ENCODE assay signal across 10 cellular contexts in genomic region chr1:167052389-167052788, GRCh38. TPM values are rescaled to one million over a fixed set of nuclear protein-coding genes. Genes with fewer than 3 reads are reported as not detected.
DNase-seq lines count a peak whose midpoint lies in the region; ATAC-seq, FAIRE-seq and TF ChIP-seq lines count a peak whose summit lies in the region.
"Had no signal": no experiment of that assay in that cellular context is flagged by ENCODE, and none has a peak within 500 bp of the region (broad histone marks: within the 10 kb centered on the region; RNA-seq: fewer than 3 reads in every experiment).

No MANE protein-coding gene starts in this region.

- no peaks in the 10 kb centered on the region for H3K4me1 ChIP-seq in A549
- H3K4me1 ChIP-seq in SK-N-SH (ENCODE audit: control insufficient read depth in 1 of 2, insufficient read depth in 2 of 2, low read depth in 1 of 2, low read length in 1 of 2) = no peaks in the 10 kb centered on the region
- no peaks in the 10 kb centered on the region for H3K4me1 ChIP-seq in hepatocyte (ENCODE audit: insufficient read depth)
- H3K4me1 ChIP-seq in thyroid gland = no peaks in the 10 kb centered on the region

- no peak overlapping the region for H3K27ac Mint-ChIP-seq in CD4-positive, alpha-beta T cell

- DNase-seq in A549 (ENCODE audit: low read depth in 1 of 2, low spot score in 1 of 2) (peak; percentile 49 to 61), GM13976 (ENCODE audit: low spot score) (no peak), SK-N-SH (peak; percentile 52), hepatocyte (ENCODE audit: low spot score) (peak; percentile 30), thyroid gland (no peak), Ammon's horn (ENCODE audit: low spot score) (no peak), MV-4-11 (lab: John Stamatoyannopoulos, UW) (no peak)
- no peak for DNase-seq in CD4-positive, alpha-beta T cell
- DNase-seq: activated T-cell treated with anti-CD3 and anti-CD28 coated beads, Interleukin-2, amount 50 U/mL, for 1 hour; hippocampal formation had no signal

- H3K79me2 ChIP-seq in SK-N-SH (ENCODE audit: insufficient read depth) (no peaks in the 10 kb centered on the region), hepatocyte (no peaks in the 10 kb centered on the region)

- no peak for TF ChIP-seq POLR2A in A549 (IDR thresholded peaks at IDR 0.05; ENCODE audit: low read length)
- TF ChIP-seq POLR2A in thyroid gland (IDR thresholded peaks at IDR 0.05) = no peak

- no peaks in the 10 kb centered on the region for H3K9me2 ChIP-seq in SK-N-SH
- no peaks in the 10 kb centered on the region for H3K9me2 ChIP-seq in hepatocyte (replicated peaks; ENCODE audit: insufficient read depth)

- H3K4me3 ChIP-seq in A549 = no peak overlapping the region
- H3K4me3 ChIP-seq in SK-N-SH (ENCODE audit: low read depth in 2 of 2, low read length in 1 of 2) = no peak overlapping the region
- no peak overlapping the region for H3K4me3 ChIP-seq in hepatocyte
- no peak overlapping the region for H3K4me3 ChIP-seq in thyroid gland (replicated peaks in 1 of 3)

- H4K20me1 ChIP-seq in SK-N-SH (ENCODE audit: insufficient read depth) (no peaks in the 10 kb centered on the region), hepatocyte (ENCODE audit: insufficient read depth, poor library complexity, severe bottlenecking) (no peaks in the 10 kb centered on the region)

- no peaks in the 10 kb centered on the region for H3K4me1 Mint-ChIP-seq in CD4-positive, alpha-beta T cell (ENCODE audit: low read depth)

- TF ChIP-seq RAD21 in A549 (conservative IDR thresholded peaks at IDR 0.05 in 1 of 2, IDR thresholded peaks at IDR 0.05 in 1 of 2) (peak in 1 of 2 experiments; percentile 21; a peak in 1 of 5 replicates), SK-N-SH (IDR thresholded peaks at IDR 0.05; ENCODE audit: low read length) (no peak)

- intact Hi-C loops in thyroid gland (cut with DNase I) = no loop called here
- intact Hi-C loops in CD4-positive, alpha-beta T cell (cut with DNase I, micrococcal nuclease) = loop anchor here in 1 of 2 experiments (10.0 kb wide), 1 partner anchor 78 kb away; the partner anchor contains the start of gene ILDR2

- H3K36me3 ChIP-seq in SK-N-SH (replicated peaks in 1 of 2; ENCODE audit: control insufficient read depth in 1 of 2, insufficient read depth in 2 of 2, low read length in 1 of 2) = no peaks in the 10 kb centered on the region
- H3K36me3 ChIP-seq in hepatocyte (replicated peaks; ENCODE audit: insufficient read depth, low read depth) = no peaks in the 10 kb centered on the region
- no peaks in the 10 kb centered on the region for H3K36me3 ChIP-seq in thyroid gland

- H2AFZ ChIP-seq in SK-N-SH (ENCODE audit: low read depth) = no peak overlapping the region
- no peak overlapping the region for H2AFZ ChIP-seq in hepatocyte

- WGBS in A549 (ENCODE audit: missing lambda C conversion rate) = 51% methylated on average over 8 of the region's 8 CpGs
- 49% methylated on average over 8 of the region's 8 CpGs for WGBS in SK-N-SH (ENCODE audit: low lambda C conversion rate)
- WGBS in hepatocyte (ENCODE audit: low lambda C conversion rate, missing lambda C conversion rate) = 77% methylated on average over 8 of the region's 8 CpGs
- 71 to 74% methylated on average over 8 of the region's 8 CpGs for WGBS in thyroid gland, 2 donors

- H3K27me3 ChIP-seq in SK-N-SH (ENCODE audit: insufficient read depth) (peaks cover 4% of the 10 kb centered on the region; the same call in 1 of the 2 replicates), hepatocyte (no peaks in the 10 kb centered on the region), thyroid gland (no peaks in the 10 kb centered on the region)
- H3K27me3 ChIP-seq in CD4-positive, alpha-beta T cell (ENCODE audit: control insufficient read depth, insufficient read depth, low read length) = no peaks in the 10 kb centered on the region

- H3K9me3 ChIP-seq in A549 (no peaks in the 10 kb centered on the region), SK-N-SH (no peaks in the 10 kb centered on the region), hepatocyte (ENCODE audit: low read depth) (no peaks in the 10 kb centered on the region), thyroid gland (no peaks in the 10 kb centered on the region)
- no peaks in the 10 kb centered on the region for H3K9me3 ChIP-seq in CD4-positive, alpha-beta T cell (ENCODE audit: control insufficient read depth, low read length)

- in situ Hi-C loops in GM13976 (cut with MboI; ENCODE audit: low sequenced_read_pairs, unreplicated experiment) = loop anchor here (10.0 kb wide), 1 partner anchor 68 kb away; the partner anchor contains the start of gene MAEL

- CTCF ChIA-PET in A549 (lab: Yijun Ruan, JAX) = interaction anchor here (1.0 to 18.6 kb wide), 4 partner anchors 10 to 144 kb away, joined by 3 to 534 read pairs (median 3); no protein-coding TSS in a partner anchor
- CTCF ChIA-PET in SK-N-SH (lab: Yijun Ruan, JAX) = interaction anchor here (0.8 to 19.2 kb wide), 6 partner anchors 8 to 154 kb away, joined by 3 to 769 read pairs (median 8); no protein-coding TSS in a partner anchor
- CTCF ChIA-PET in CD4-positive, alpha-beta T cell (lab: Charles Lee) = no interaction called here

- no peak overlapping the region for H3K9ac ChIP-seq in SK-N-SH

- no peak overlapping the region for H3K27ac ChIP-seq in A549
- H3K27ac ChIP-seq in SK-N-SH (ENCODE audit: low read depth in 2 of 2, low read length in 1 of 2) = no peak overlapping the region
- no peak overlapping the region for H3K27ac ChIP-seq in hepatocyte
- H3K27ac ChIP-seq in thyroid gland = no peak overlapping the region
- no peak overlapping the region for H3K27ac ChIP-seq in CD4-positive, alpha-beta T cell (ENCODE audit: low read depth, low read length)

- H3K4me3 Mint-ChIP-seq in CD4-positive, alpha-beta T cell = no peak overlapping the region

- TF ChIP-seq CTCF in A549 (IDR thresholded peaks at IDR 0.05) = peak; percentile 19; the same call in 1 of the 3 replicates
- peak; percentile 14 for TF ChIP-seq CTCF in GM13976 (IDR thresholded peaks at IDR 0.05; ENCODE audit: borderline replicate concordance, control extremely low read depth, extremely low read depth, insufficient read depth, missing control alignments)
- peak; percentile 51 for TF ChIP-seq CTCF in SK-N-SH (IDR thresholded peaks at IDR 0.05)
- peak; percentile 40 for TF ChIP-seq CTCF in hepatocyte (IDR thresholded peaks at IDR 0.05; ENCODE audit: poor library complexity)
- peak in 2 of 6 experiments; percentile 12 to 34 for TF ChIP-seq CTCF in thyroid gland (IDR thresholded peaks at IDR 0.05)
- no peak for TF ChIP-seq CTCF in CD4-positive, alpha-beta T cell (IDR thresholded peaks at IDR 0.05)

- FAIRE-seq in A549 (lab: Jason Lieb, UNC) = no peak

- POLR2A ChIA-PET in A549 (lab: Yijun Ruan, JAX) (no interaction called here), SK-N-SH (lab: Yijun Ruan, JAX) (interaction anchor here (0.6 kb wide), 1 partner anchor 399 kb away, joined by 3 read pairs; no protein-coding TSS in a partner anchor)
- POLR2A ChIA-PET in CD4-positive, alpha-beta T cell (lab: Charles Lee) = no interaction called here

- ATAC-seq in A549 = peak; percentile 66 to 87; a peak in 5 of 6 replicates
- ATAC-seq in CD4-positive, alpha-beta T cell (ENCODE audit: poor library complexity) = no peak

- H3K36me3 Mint-ChIP-seq in CD4-positive, alpha-beta T cell (ENCODE audit: low read depth) = peaks cover 42% of the 10 kb centered on the region

- H3K4me2 ChIP-seq in A549 (no peak overlapping the region), SK-N-SH (no peak overlapping the region), hepatocyte (no peak overlapping the region)

- TF ChIP-seq EP300 in A549 (IDR thresholded peaks at IDR 0.05) = no peak
- TF ChIP-seq EP300 in SK-N-SH (IDR thresholded peaks at IDR 0.05; ENCODE audit: borderline replicate concordance in 1 of 2, low read depth in 1 of 2, low read length in 1 of 2) = no peak

- H3K27me3 Mint-ChIP-seq in CD4-positive, alpha-beta T cell = no peaks in the 10 kb centered on the region

- H3F3A ChIP-seq in SK-N-SH (replicated peaks; ENCODE audit: insufficient read depth) = no peaks in the 10 kb centered on the region

- no peaks in the 10 kb centered on the region for H3K9me3 Mint-ChIP-seq in CD4-positive, alpha-beta T cell

TF ChIP-seq in A549, 52 proteins besides CTCF, POLR2A, EP300 and RAD21:
- no peak for TF ChIP-seq TP53 (CRISPR knock-in tag; IDR thresholded peaks at IDR 0.05)

TF ChIP-seq in SK-N-SH, 30 proteins besides CTCF, POLR2A, EP300 and RAD21 (continues in another document):
- TF ChIP-seq, protein P1, sequence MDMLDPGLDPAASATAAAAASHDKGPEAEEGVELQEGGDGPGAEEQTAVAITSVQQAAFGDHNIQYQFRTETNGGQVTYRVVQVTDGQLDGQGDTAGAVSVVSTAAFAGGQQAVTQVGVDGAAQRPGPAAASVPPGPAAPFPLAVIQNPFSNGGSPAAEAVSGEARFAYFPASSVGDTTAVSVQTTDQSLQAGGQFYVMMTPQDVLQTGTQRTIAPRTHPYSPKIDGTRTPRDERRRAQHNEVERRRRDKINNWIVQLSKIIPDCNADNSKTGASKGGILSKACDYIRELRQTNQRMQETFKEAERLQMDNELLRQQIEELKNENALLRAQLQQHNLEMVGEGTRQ (IDR thresholded peaks at IDR 0.05; ENCODE audit: borderline replicate concordance, low read depth, low read length) = no peak
- TF ChIP-seq RFX5 (IDR thresholded peaks at IDR 0.05; ENCODE audit: low read length) = no peak
- TF ChIP-seq SIN3A (IDR thresholded peaks at IDR 0.05; ENCODE audit: borderline replicate concordance, low read depth, low read length) = no peak
- no peak for TF ChIP-seq YY1 (IDR thresholded peaks at IDR 0.05; ENCODE audit: low read depth)

RNA-seq across cellular contexts. Expression of gene GPA33, which starts 37.8 kb away (rescaled TPM):
- not detected in 2 replicates for polyA plus RNA-seq in A549 (2011; rRNA removed)
- 0.01 TPM in 1 of 2 replicates, not detected in the other for polyA plus RNA-seq in A549 (2012; cell fraction: cytosol; rRNA removed)
- polyA plus RNA-seq in A549 (2012; cell fraction: nucleus; rRNA removed) = not detected in 2 replicates
- not detected in 3 replicates for polyA plus RNA-seq in A549 (2017; fragmentation: RNase III; extraction: RNeasy Plus Mini Kit Qiagen cat#74134 plus additional on column Dnase treatment)
- not detected in 2 replicates for polyA minus RNA-seq in A549 (2011; rRNA and poly(A)+ RNA removed)
- not detected in 2 replicates for polyA plus RNA-seq in SK-N-SH (2012; rRNA removed)
- not detected in 2 replicates for polyA plus RNA-seq in SK-N-SH (2012; cell fraction: cytosol; rRNA removed)
- not detected in 2 replicates for polyA plus RNA-seq in SK-N-SH (2012; cell fraction: nucleus; rRNA removed)
- total RNA-seq in hepatocyte = 5.8 and 7.2 TPM in 2 replicates
- 1.5 and 3.9 TPM in 2 replicates for polyA plus RNA-seq in hepatocyte
- total RNA-seq in thyroid gland = not detected
- total RNA-seq in CD4-positive, alpha-beta T cell = 1 to 10 TPM; 4.8 to 5.0 TPM

RNA-seq across cellular contexts. Expression of gene STYXL2, which starts 41.5 kb away (rescaled TPM):
- polyA plus RNA-seq in A549 (2011; rRNA removed) (not detected in 2 replicates), A549 (2017; fragmentation: RNase III; extraction: RNeasy Plus Mini Kit Qiagen cat#74134 plus additional on column Dnase treatment) (not detected in 3 replicates), SK-N-SH (2012; rRNA removed) (not detected in 2 replicates), hepatocyte (0.40 and 0.58 TPM in 2 replicates)
- polyA plus RNA-seq in A549 (2012; cell fraction: cytosol; rRNA removed) = not detected in 2 replicates
- polyA plus RNA-seq in A549 (2012; cell fraction: nucleus; rRNA removed) = 0.01 TPM in 1 of 2 replicates, not detected in the other
- not detected in 2 replicates for polyA minus RNA-seq in A549 (2011; rRNA and poly(A)+ RNA removed)
- not detected in 2 replicates for polyA plus RNA-seq in SK-N-SH (2012; cell fraction: cytosol; rRNA removed)
- polyA plus RNA-seq in SK-N-SH (2012; cell fraction: nucleus; rRNA removed) = not detected in 2 replicates
- total RNA-seq in hepatocyte (0.07 and 0.20 TPM in 2 replicates), thyroid gland (not detected)
- total RNA-seq in CD4-positive, alpha-beta T cell = not detected

Comparison
In these comparisons a context has a peak if more than half of its experiments do, and no peak if none do; other contexts are left out.
1. DNase-seq: peak in A549 (2 of 2), SK-N-SH (single experiment) and hepatocyte (single experiment); none in GM13976 (single experiment), thyroid gland (0 of 2), CD4-positive, alpha-beta T cell (0 of 10), Ammon's horn (single experiment) and MV-4-11 (single experiment).
2. Of the 12 proteins assayed by ChIP-seq in both A549 and SK-N-SH: peak only in A549: none; only in SK-N-SH: none; in both: CTCF; in neither: 10; mixed calls (peak in some experiments, not most) for 1.